In genomic region chr6:30163090-30163917, GRCh38 we compare ENCODE assay signal across 12 cellular contexts. TPM values are rescaled to one million over a fixed set of nuclear protein-coding genes. Genes with fewer than 3 reads are reported as not detected.
DNase-seq lines count a peak whose midpoint lies in the region; ATAC-seq and TF ChIP-seq lines count a peak whose summit lies in the region.
"Had no signal": no experiment of that assay in that cellular context is flagged by ENCODE, and none has a peak within 500 bp of the region (broad histone marks: within the 10 kb centered on the region; RNA-seq: fewer than 3 reads in every experiment).

TRIM15 (plus strand) TSS chr6:30163546; CDS start chr6:30163685, 139 bp downstream.

- H3K4me1 Mint-ChIP-seq in activated CD4-positive, alpha-beta T cell treated with anti-CD3 and anti-CD28 coated beads for 36 hours = peaks cover 33% of the 10 kb centered on the region
- peaks cover 23% of the 10 kb centered on the region for H3K4me1 Mint-ChIP-seq in activated CD4-positive, alpha-beta T cell treated with anti-CD3 and anti-CD28 coated beads, Interleukin-2, amount 10 ng/mL, durations not matched to agents 7 days and 5 days
- H3K4me1 Mint-ChIP-seq in stimulated activated naive CD8-positive, alpha-beta T cell treated with anti-CD3 and anti-CD28 coated beads, Interleukin-15, amount 100 ng/mL, for 72 hours = peaks cover 51% of the 10 kb centered on the region

- no peaks in the 10 kb centered on the region for H3K36me3 Mint-ChIP-seq in activated CD4-positive, alpha-beta T cell treated with anti-CD3 and anti-CD28 coated beads for 36 hours (ENCODE audit: low read depth)
- H3K36me3 Mint-ChIP-seq in activated CD4-positive, alpha-beta T cell treated with anti-CD3 and anti-CD28 coated beads, Interleukin-2, amount 10 ng/mL, durations not matched to agents 7 days and 5 days (ENCODE audit: low read depth) = no peaks in the 10 kb centered on the region
- H3K36me3 Mint-ChIP-seq: natural killer cell treated with Interleukin-12 subunit alpha and Interleukin-12 subunit beta and Interleukin-15 and Interleukin-18, amount 100 ng/mL, for 72 hours had no signal

- peak; percentile 80 for DNase-seq in activated CD4-positive, alpha-beta T cell treated with anti-CD3 and anti-CD28 coated beads for 36 hours
- DNase-seq in activated CD4-positive, alpha-beta T cell treated with anti-CD3 and anti-CD28 coated beads, Interleukin-2, amount 10 ng/mL, durations not matched to agents 7 days and 5 days = no peak
- DNase-seq in activated CD8-positive, alpha-beta memory T cell treated with anti-CD3 and anti-CD28 coated beads, Interleukin-2, amount 50 U/mL, for 4 hours = peak; percentile 25
- DNase-seq in kidney tubule cell (ENCODE audit: low spot score) (peak; percentile 26), erythroblast (lab: John Stamatoyannopoulos, UW) (no peak), left cardiac atrium (no peak)
- DNase-seq in stimulated activated naive CD8-positive, alpha-beta T cell treated with anti-CD3 and anti-CD28 coated beads, Interleukin-15, amount 100 ng/mL, for 72 hours = peak; percentile 45 to 73
- DNase-seq: Kasumi-1 had no signal

- no peak within 1 kb of the TSS for H3K4me3 Mint-ChIP-seq in activated CD4-positive, alpha-beta T cell treated with anti-CD3 and anti-CD28 coated beads for 36 hours
- no peak within 1 kb of the TSS for H3K4me3 Mint-ChIP-seq in activated CD4-positive, alpha-beta T cell treated with anti-CD3 and anti-CD28 coated beads, Interleukin-2, amount 10 ng/mL, durations not matched to agents 7 days and 5 days
- H3K4me3 Mint-ChIP-seq in stimulated activated naive CD8-positive, alpha-beta T cell treated with anti-CD3 and anti-CD28 coated beads, Interleukin-15, amount 100 ng/mL, for 72 hours = peak within 1 kb of the TSS; percentile 55 to 59
- H3K4me3 Mint-ChIP-seq: natural killer cell treated with Interleukin-12 subunit alpha and Interleukin-12 subunit beta and Interleukin-15 and Interleukin-18, amount 100 ng/mL, for 72 hours had no signal

- POLR2A ChIA-PET in activated CD4-positive, alpha-beta T cell treated with anti-CD3 and anti-CD28 coated beads for 36 hours (lab: Charles Lee) = no interaction called here
- POLR2A ChIA-PET in activated CD4-positive, alpha-beta T cell treated with anti-CD3 and anti-CD28 coated beads, Interleukin-2, amount 10 ng/mL, durations not matched to agents 7 days and 5 days (lab: Charles Lee) = no interaction called here

- H3K9me3 Mint-ChIP-seq in activated CD4-positive, alpha-beta T cell treated with anti-CD3 and anti-CD28 coated beads for 36 hours (ENCODE audit: low read depth) = no peaks in the 10 kb centered on the region
- H3K9me3 Mint-ChIP-seq in activated CD4-positive, alpha-beta T cell treated with anti-CD3 and anti-CD28 coated beads, Interleukin-2, amount 10 ng/mL, durations not matched to agents 7 days and 5 days = no peaks in the 10 kb centered on the region
- H3K9me3 Mint-ChIP-seq in stimulated activated naive CD8-positive, alpha-beta T cell treated with anti-CD3 and anti-CD28 coated beads, Interleukin-15, amount 100 ng/mL, for 72 hours = no peaks in the 10 kb centered on the region
- H3K9me3 Mint-ChIP-seq: natural killer cell treated with Interleukin-12 subunit alpha and Interleukin-12 subunit beta and Interleukin-15 and Interleukin-18, amount 100 ng/mL, for 72 hours had no signal

- peak within 1 kb of the TSS; percentile 52 for H3K27ac Mint-ChIP-seq in activated CD4-positive, alpha-beta T cell treated with anti-CD3 and anti-CD28 coated beads for 36 hours
- no peak within 1 kb of the TSS for H3K27ac Mint-ChIP-seq in activated CD4-positive, alpha-beta T cell treated with anti-CD3 and anti-CD28 coated beads, Interleukin-2, amount 10 ng/mL, durations not matched to agents 7 days and 5 days
- H3K27ac Mint-ChIP-seq in stimulated activated naive CD8-positive, alpha-beta T cell treated with anti-CD3 and anti-CD28 coated beads, Interleukin-15, amount 100 ng/mL, for 72 hours = peak within 1 kb of the TSS in 1 of 2 donors; percentile 54

- peak; percentile 45 for ATAC-seq in activated CD4-positive, alpha-beta T cell treated with anti-CD3 and anti-CD28 coated beads for 36 hours
- peak; percentile 86 for ATAC-seq in stimulated activated naive CD8-positive, alpha-beta T cell treated with anti-CD3 and anti-CD28 coated beads, Interleukin-15, amount 100 ng/mL, for 72 hours
- ATAC-seq in GM18498 (IDR thresholded peaks at IDR 0.05; ENCODE audit: unreplicated experiment) = no peak
- no peak for ATAC-seq in left cardiac atrium

- no peak for TF ChIP-seq POLR2A in erythroblast (IDR thresholded peaks at IDR 0.05; ENCODE audit: low read length)

- CTCF ChIA-PET in activated CD4-positive, alpha-beta T cell treated with anti-CD3 and anti-CD28 coated beads for 36 hours (lab: Charles Lee) = interaction anchor here (0.6 to 5.6 kb wide), 4 partner anchors 27 to 321 kb away, joined by 3 to 40 read pairs (median 4); partner anchors contain the start of gene TRIM40
- CTCF ChIA-PET in activated CD4-positive, alpha-beta T cell treated with anti-CD3 and anti-CD28 coated beads, Interleukin-2, amount 10 ng/mL, durations not matched to agents 7 days and 5 days (lab: Charles Lee) = no interaction called here

- H3K27me3 Mint-ChIP-seq in activated CD4-positive, alpha-beta T cell treated with anti-CD3 and anti-CD28 coated beads for 36 hours = peaks cover 11% of the 10 kb centered on the region
- H3K27me3 Mint-ChIP-seq in activated CD4-positive, alpha-beta T cell treated with anti-CD3 and anti-CD28 coated beads, Interleukin-2, amount 10 ng/mL, durations not matched to agents 7 days and 5 days = peaks cover 14% of the 10 kb centered on the region
- peaks cover 28% of the 10 kb centered on the region for H3K27me3 Mint-ChIP-seq in stimulated activated naive CD8-positive, alpha-beta T cell treated with anti-CD3 and anti-CD28 coated beads, Interleukin-15, amount 100 ng/mL, for 72 hours

- intact Hi-C loops in activated CD4-positive, alpha-beta T cell treated with anti-CD3 and anti-CD28 coated beads for 36 hours (cut with DNase I, micrococcal nuclease) = no loop called here
- intact Hi-C loops in left cardiac atrium (cut with DNase I) = no loop called here

RNA-seq across cellular contexts. Expression of gene TRIM15, which starts in this region (rescaled TPM):
- total RNA-seq in activated CD4-positive, alpha-beta T cell treated with anti-CD3 and anti-CD28 coated beads for 36 hours = under 1 TPM; 0.18 to 0.26 TPM
- total RNA-seq in activated CD4-positive, alpha-beta T cell treated with anti-CD3 and anti-CD28 coated beads, Interleukin-2, amount 10 ng/mL, durations not matched to agents 7 days and 5 days = not detected
- not detected for total RNA-seq in left cardiac atrium
- total RNA-seq: astrocyte, glomerular endothelial cell had no signal

Comparison
In these comparisons a context has a peak if more than half of its experiments do, and no peak if none do; other contexts are left out.
1. Peak in DNase-seq and ATAC-seq in activated CD4-positive, alpha-beta T cell treated with anti-CD3 and anti-CD28 coated beads for 36 hours; RNA of the gene not detected or under 1 TPM.
2. DNase-seq: peak in activated CD8-positive, alpha-beta memory T cell treated with anti-CD3 and anti-CD28 coated beads, Interleukin-2, amount 50 U/mL, for 4 hours (single experiment), kidney tubule cell (single experiment) and stimulated activated naive CD8-positive, alpha-beta T cell treated with anti-CD3 and anti-CD28 coated beads, Interleukin-15, amount 100 ng/mL, for 72 hours (2 of 2); none in activated CD4-positive, alpha-beta T cell treated with anti-CD3 and anti-CD28 coated beads, Interleukin-2, amount 10 ng/mL, durations not matched to agents 7 days and 5 days (single experiment), erythroblast (0 of 2) and left cardiac atrium (single experiment).
3. H3K4me3 Mint-ChIP-seq: peak in stimulated activated naive CD8-positive, alpha-beta T cell treated with anti-CD3 and anti-CD28 coated beads, Interleukin-15, amount 100 ng/mL, for 72 hours (2 of 2); none in activated CD4-positive, alpha-beta T cell treated with anti-CD3 and anti-CD28 coated beads for 36 hours (single experiment) and activated CD4-positive, alpha-beta T cell treated with anti-CD3 and anti-CD28 coated beads, Interleukin-2, amount 10 ng/mL, durations not matched to agents 7 days and 5 days (single experiment).